Comparison of ENCODE assay signal across 15 cellular contexts in genomic region chr7:150402671-150403321, GRCh38. TPM values are rescaled to one million over a fixed set of nuclear protein-coding genes. Genes with fewer than 3 reads are reported as not detected.
DNase-seq lines count a peak whose midpoint lies in the region; ATAC-seq and TF ChIP-seq lines count a peak whose summit lies in the region.
"Had no signal": no experiment of that assay in that cellular context is flagged by ENCODE, and none has a peak within 500 bp of the region (broad histone marks: within the 10 kb centered on the region; RNA-seq: fewer than 3 reads in every experiment).

No MANE protein-coding gene starts in this region.

- POLR2A ChIA-PET in activated CD8-positive, alpha-beta T cell treated with anti-CD3 and anti-CD28 coated beads for 36 hours (lab: Charles Lee): interaction anchor here (0.7 to 6.2 kb wide), 5 partner anchors 28 to 291 kb away, joined by 3 to 52 read pairs (median 3); partner anchors contain the start of genes ACTR3C, LRRC61 and REPIN1
- POLR2A ChIA-PET in activated CD8-positive, alpha-beta T cell treated with anti-CD3 and anti-CD28 coated beads, Interleukin-2, amount 10 ng/mL, durations not matched to agents 7 days and 5 days (lab: Charles Lee): no interaction called here

- H3K9me3 Mint-ChIP-seq in activated CD8-positive, alpha-beta T cell treated with anti-CD3 and anti-CD28 coated beads for 36 hours: no peaks in the 10 kb centered on the region
- H3K9me3 Mint-ChIP-seq in activated CD8-positive, alpha-beta T cell treated with anti-CD3 and anti-CD28 coated beads, Interleukin-2, amount 10 ng/mL, durations not matched to agents 7 days and 5 days (ENCODE audit: insufficient read depth): no peaks in the 10 kb centered on the region

- no peaks in the 10 kb centered on the region for H3K9me3 ChIP-seq in T-helper 17 cell (ENCODE audit: control insufficient read depth, low read length, poor library complexity, severe bottlenecking)
- H3K9me3 ChIP-seq in iPS-18c (ENCODE audit: control insufficient read depth, insufficient read depth, low read length): no peaks in the 10 kb centered on the region

- H3K4me3 Mint-ChIP-seq in activated CD8-positive, alpha-beta T cell treated with anti-CD3 and anti-CD28 coated beads for 36 hours: peak overlapping the region; percentile 11
- H3K4me3 Mint-ChIP-seq in activated CD8-positive, alpha-beta T cell treated with anti-CD3 and anti-CD28 coated beads, Interleukin-2, amount 10 ng/mL, durations not matched to agents 7 days and 5 days: no peak overlapping the region
- H3K4me3 Mint-ChIP-seq in T-helper 17 cell: no peak overlapping the region

- no peak for ATAC-seq in activated CD8-positive, alpha-beta T cell treated with anti-CD3 and anti-CD28 coated beads for 36 hours
- ATAC-seq in activated CD8-positive, alpha-beta T cell treated with anti-CD3 and anti-CD28 coated beads, Interleukin-2, amount 10 ng/mL, durations not matched to agents 7 days and 5 days: no peak
- ATAC-seq in T-helper 17 cell: no peak
- ATAC-seq in sciatic nerve: no peak
- no peak for ATAC-seq in GM19351 (IDR thresholded peaks at IDR 0.05; ENCODE audit: unreplicated experiment)

- intact Hi-C loops in activated CD8-positive, alpha-beta T cell treated with anti-CD3 and anti-CD28 coated beads for 36 hours (cut with micrococcal nuclease): no loop called here
- intact Hi-C loops in sciatic nerve (cut with DNase I): no loop called here

- no peak for DNase-seq in activated CD8-positive, alpha-beta T cell treated with anti-CD3 and anti-CD28 coated beads for 36 hours
- no peak for DNase-seq in activated CD8-positive, alpha-beta T cell treated with anti-CD3 and anti-CD28 coated beads, Interleukin-2, amount 10 ng/mL, durations not matched to agents 7 days and 5 days
- DNase-seq in T-helper 17 cell (peak in 1 of 3 donors; percentile 1), sciatic nerve (ENCODE audit: low spot score) (peak; percentile 47), pons (ENCODE audit: low spot score) (no peak), superior temporal gyrus (ENCODE audit: extremely low spot score) (no peak)
- DNase-seq: activated naive CD4-positive, alpha-beta T cell; NCI-H82; SHP77 treated with DMSO at 0.1 percent for 48 hours; stimulated activated CD4-positive, alpha-beta T cell treated with anti-CD3 and anti-CD28 coated beads, Interleukin-15, amount 100 ng/mL, for 24 hours had no signal

- peaks cover 44% of the 10 kb centered on the region for H3K4me1 Mint-ChIP-seq in activated CD8-positive, alpha-beta T cell treated with anti-CD3 and anti-CD28 coated beads for 36 hours (ENCODE audit: low read depth)
- peaks cover 41% of the 10 kb centered on the region for H3K4me1 Mint-ChIP-seq in activated CD8-positive, alpha-beta T cell treated with anti-CD3 and anti-CD28 coated beads, Interleukin-2, amount 10 ng/mL, durations not matched to agents 7 days and 5 days (ENCODE audit: low read depth)
- peaks cover 30% of the 10 kb centered on the region for H3K4me1 Mint-ChIP-seq in T-helper 17 cell

- no peak for TF ChIP-seq CTCF in activated CD8-positive, alpha-beta T cell treated with anti-CD3 and anti-CD28 coated beads for 36 hours (IDR thresholded peaks at IDR 0.05)

- no peaks in the 10 kb centered on the region for H3K27me3 Mint-ChIP-seq in activated CD8-positive, alpha-beta T cell treated with anti-CD3 and anti-CD28 coated beads for 36 hours
- no peaks in the 10 kb centered on the region for H3K27me3 Mint-ChIP-seq in activated CD8-positive, alpha-beta T cell treated with anti-CD3 and anti-CD28 coated beads, Interleukin-2, amount 10 ng/mL, durations not matched to agents 7 days and 5 days (ENCODE audit: low read depth)
- no peaks in the 10 kb centered on the region for H3K27me3 Mint-ChIP-seq in T-helper 17 cell

- CTCF ChIA-PET in activated CD8-positive, alpha-beta T cell treated with anti-CD3 and anti-CD28 coated beads for 36 hours (lab: Charles Lee): interaction anchor here (1.2 kb wide), 1 partner anchor 474 kb away, joined by 3 read pairs; no protein-coding TSS in a partner anchor
- CTCF ChIA-PET in activated CD8-positive, alpha-beta T cell treated with anti-CD3 and anti-CD28 coated beads, Interleukin-2, amount 10 ng/mL, durations not matched to agents 7 days and 5 days (lab: Charles Lee): interaction anchor here (0.7 to 2.4 kb wide), 3 partner anchors 17 to 46 kb away, joined by 3 to 9 read pairs (median 5); no protein-coding TSS in a partner anchor

- no peak overlapping the region for H3K27ac Mint-ChIP-seq in activated CD8-positive, alpha-beta T cell treated with anti-CD3 and anti-CD28 coated beads for 36 hours
- no peak overlapping the region for H3K27ac Mint-ChIP-seq in activated CD8-positive, alpha-beta T cell treated with anti-CD3 and anti-CD28 coated beads, Interleukin-2, amount 10 ng/mL, durations not matched to agents 7 days and 5 days
- peak overlapping the region; percentile 98 for H3K27ac Mint-ChIP-seq in T-helper 17 cell

- H3K4me3 ChIP-seq in iPS-18c (ENCODE audit: insufficient read depth, low read depth, low read length): peak overlapping the region; percentile 6; the same call in 1 of the 2 replicates

- H3K36me3 Mint-ChIP-seq in activated CD8-positive, alpha-beta T cell treated with anti-CD3 and anti-CD28 coated beads for 36 hours (ENCODE audit: low read depth): peaks cover 4% of the 10 kb centered on the region
- peaks cover 6% of the 10 kb centered on the region for H3K36me3 Mint-ChIP-seq in activated CD8-positive, alpha-beta T cell treated with anti-CD3 and anti-CD28 coated beads, Interleukin-2, amount 10 ng/mL, durations not matched to agents 7 days and 5 days (ENCODE audit: low read depth)
- H3K36me3 Mint-ChIP-seq in T-helper 17 cell (ENCODE audit: low read depth): peaks cover 4% of the 10 kb centered on the region

RNA-seq across cellular contexts. Expression of gene ZNF775, which starts 23.7 kb away (rescaled TPM):
- total RNA-seq in activated CD8-positive, alpha-beta T cell treated with anti-CD3 and anti-CD28 coated beads for 36 hours: 1 to 10 TPM; 4.7 to 4.9 TPM
- 1 to 10 TPM; 6.7 to 7.7 TPM for total RNA-seq in activated CD8-positive, alpha-beta T cell treated with anti-CD3 and anti-CD28 coated beads, Interleukin-2, amount 10 ng/mL, durations not matched to agents 7 days and 5 days
- total RNA-seq in T-helper 17 cell: 1 to 10 TPM; 1.4 to 2.1 TPM
- total RNA-seq in sciatic nerve: 11.1 TPM

RNA-seq across cellular contexts. Expression of gene REPIN1, which starts 34.2 kb away (rescaled TPM):
- total RNA-seq in activated CD8-positive, alpha-beta T cell treated with anti-CD3 and anti-CD28 coated beads for 36 hours: 10 to 100 TPM; 56.0 to 59.2 TPM
- 10 to 100 TPM; 40.9 to 43.1 TPM for total RNA-seq in activated CD8-positive, alpha-beta T cell treated with anti-CD3 and anti-CD28 coated beads, Interleukin-2, amount 10 ng/mL, durations not matched to agents 7 days and 5 days
- total RNA-seq in T-helper 17 cell (10 to 100 TPM; 43.0 to 49.8 TPM), sciatic nerve (54.0 TPM)

RNA-seq across cellular contexts. Expression of gene GIMAP8, which starts 47.6 kb away (rescaled TPM):
- 1 to 10 TPM; 8.6 to 8.7 TPM for total RNA-seq in activated CD8-positive, alpha-beta T cell treated with anti-CD3 and anti-CD28 coated beads for 36 hours
- 10 to 100 TPM; 21.5 to 22.3 TPM for total RNA-seq in activated CD8-positive, alpha-beta T cell treated with anti-CD3 and anti-CD28 coated beads, Interleukin-2, amount 10 ng/mL, durations not matched to agents 7 days and 5 days
- total RNA-seq in T-helper 17 cell (10 to 100 TPM in 1 of 2 donors, 1 to 10 TPM in 1; 8.1 to 12.0 TPM), sciatic nerve (22.4 TPM)
- total RNA-seq: Daoy, H4, kidney epithelial cell had no signal
